17 cellular contexts compared by ENCODE assay signal in the genomic region with DNA sequence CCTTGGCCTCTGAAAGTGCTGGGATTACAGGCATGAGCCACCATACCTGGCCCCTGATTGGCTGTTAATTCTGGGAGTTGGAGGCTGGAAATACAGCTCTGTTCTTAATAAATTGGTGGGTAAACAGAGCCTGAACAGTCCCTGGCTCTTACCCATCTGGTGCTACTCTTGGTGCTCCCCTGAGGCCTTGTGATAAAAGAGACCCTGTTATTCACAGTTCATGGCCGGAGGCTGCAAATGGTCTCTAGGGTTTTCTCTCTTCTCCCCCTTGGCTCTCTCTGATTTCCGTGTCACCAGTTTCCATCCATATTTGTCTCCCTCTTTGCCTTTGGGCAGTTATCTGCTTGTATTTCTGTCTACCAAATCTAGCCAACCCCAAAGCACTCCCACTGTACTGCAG. TPM values are rescaled to one million over a fixed set of nuclear protein-coding genes. Genes with fewer than 3 reads are reported as not detected.
A peak's percentile ranks its signal among the peaks of the same experiment; 100 is the strongest.
DNase-seq lines count a peak whose midpoint lies in the region; ATAC-seq and TF ChIP-seq lines count a peak whose summit lies in the region.
"Had no signal": no experiment of that assay in that cellular context is flagged by ENCODE, and none has a peak within 500 bp of the region (broad histone marks: within the 10 kb centered on the region; RNA-seq: fewer than 3 reads in every experiment).

No MANE protein-coding gene starts in this region.

- H3K27ac ChIP-seq in ascending aorta (peak overlapping the region; percentile 51 to 63), lower lobe of right lung (peak overlapping the region; percentile 46), vagina (peak overlapping the region; percentile 30)
- H3K27ac ChIP-seq: colonic mucosa, testis had no signal

- H3K36me3 ChIP-seq in ascending aorta, result no peaks in the 10 kb centered on the region
- H3K36me3 ChIP-seq in lower lobe of right lung, result no peaks in the 10 kb centered on the region
- no peaks in the 10 kb centered on the region for H3K36me3 ChIP-seq in vagina
- H3K36me3 ChIP-seq: colonic mucosa had no signal

- H3K4me1 ChIP-seq in ascending aorta, result peaks cover 0 to 10% of the 10 kb centered on the region in 2 donors
- H3K4me1 ChIP-seq in lower lobe of right lung, result no peaks in the 10 kb centered on the region
- peaks cover 41% of the 10 kb centered on the region for H3K4me1 ChIP-seq in vagina
- H3K4me1 ChIP-seq: colonic mucosa had no signal

- DNase-seq in left cardiac atrium (no peak), cardiac septum (ENCODE audit: low spot score) (no peak), ascending aorta (ENCODE audit: low spot score in 2 of 2) (no peak), lower lobe of right lung (no peak), vagina (ENCODE audit: extremely low spot score in 2 of 2) (no peak), inferior parietal cortex (ENCODE audit: extremely low spot score) (no peak), GM10248 (ENCODE audit: extremely low spot score) (no peak)
- DNase-seq: activated CD8-positive, alpha-beta T cell treated with anti-CD3 and anti-CD28 coated beads, Interleukin-2, amount 10 ng/mL, durations not matched to agents 7 days and 5 days; activated T-cell treated with anti-CD3 and anti-CD28 coated beads, Interleukin-2, amount 50 U/mL, for 24 hours; colonic mucosa; hippocampal formation; MV-4-11; natural killer cell; T1000; testis had no signal

- no peak for TF ChIP-seq POLR2A in vagina (IDR thresholded peaks at IDR 0.05)

- ATAC-seq in left cardiac atrium (peak; percentile 4 to 29), lower lobe of right lung (no peak), GM21717 (IDR thresholded peaks at IDR 0.05; ENCODE audit: unreplicated experiment) (no peak)
- ATAC-seq: activated CD8-positive, alpha-beta T cell treated with anti-CD3 and anti-CD28 coated beads, Interleukin-2, amount 10 ng/mL, durations not matched to agents 7 days and 5 days; K562; natural killer cell had no signal

- intact Hi-C loops in left cardiac atrium (cut with DNase I) (no loop called here), cardiac septum (cut with DNase I) (loop anchor here (2.0 kb wide), 1 partner anchor 73 kb away; no protein-coding TSS in a partner anchor), ascending aorta (cut with DNase I) (loop anchor here (5.0 kb wide), 1 partner anchor 71 kb away; no protein-coding TSS in a partner anchor), lower lobe of right lung (cut with DNase I) (no loop called here), vagina (cut with DNase I) (loop anchor here (5.0 kb wide), 1 partner anchor 66 kb away; no protein-coding TSS in a partner anchor)

- H3K27me3 ChIP-seq in ascending aorta, result no peaks in the 10 kb centered on the region
- no peaks in the 10 kb centered on the region for H3K27me3 ChIP-seq in lower lobe of right lung (ENCODE audit: low read depth)
- no peaks in the 10 kb centered on the region for H3K27me3 ChIP-seq in vagina
- H3K27me3 ChIP-seq: colonic mucosa, testis had no signal

- no peak overlapping the region for H3K4me3 ChIP-seq in ascending aorta
- H3K4me3 ChIP-seq in lower lobe of right lung, result no peak overlapping the region
- H3K4me3 ChIP-seq in vagina, result no peak overlapping the region
- H3K4me3 ChIP-seq: colonic mucosa, K562, testis had no signal

- POLR2A ChIA-PET in GM10248 (lab: Yijun Ruan, JAX), result no interaction called here

- CTCF ChIA-PET in GM10248 (lab: Yijun Ruan, JAX), result interaction anchor here (1.1 kb wide), 1 partner anchor 80 kb away, joined by 3 read pairs; no protein-coding TSS in a partner anchor

- TF ChIP-seq CTCF in ascending aorta (IDR thresholded peaks at IDR 0.05), result no peak
- no peak for TF ChIP-seq CTCF in lower lobe of right lung (IDR thresholded peaks at IDR 0.05)
- no peak for TF ChIP-seq CTCF in vagina (IDR thresholded peaks at IDR 0.05)
- TF ChIP-seq CTCF in GM10248 (IDR thresholded peaks at IDR 0.05; ENCODE audit: control extremely low read depth, extremely low read depth, low read depth, missing control alignments), result no peak

- H3K9me3 ChIP-seq in ascending aorta (no peaks in the 10 kb centered on the region), lower lobe of right lung (no peaks in the 10 kb centered on the region), vagina (no peaks in the 10 kb centered on the region)
- H3K9me3 ChIP-seq: colonic mucosa, testis had no signal

RNA-seq across cellular contexts. Expression of a gene that starts 17.2 kb away (rescaled TPM):
- total RNA-seq in left cardiac atrium (10 to 100 TPM; 40.6 to 57.7 TPM), cardiac septum (16.0 TPM), ascending aorta (44.0 TPM), lower lobe of right lung (12.2 TPM), vagina (23.3 TPM)

Comparison
In these comparisons a context has a peak if more than half of its experiments do, and no peak if none do; other contexts are left out.
1. intact Hi-C loops: an anchor here in cardiac septum (2.0 kb wide), ascending aorta (5.0 kb wide) and vagina (5.0 kb wide); none called in left cardiac atrium and lower lobe of right lung.
2. ATAC-seq: peak in left cardiac atrium (2 of 2); none in lower lobe of right lung (0 of 2) and GM21717 (single experiment).
3. Peak in every context shown above with its lines, with median percentiles within 50 percentile points of each other: H3K27ac ChIP-seq.